17 cellular contexts compared by ENCODE assay signal in the genomic region with DNA sequence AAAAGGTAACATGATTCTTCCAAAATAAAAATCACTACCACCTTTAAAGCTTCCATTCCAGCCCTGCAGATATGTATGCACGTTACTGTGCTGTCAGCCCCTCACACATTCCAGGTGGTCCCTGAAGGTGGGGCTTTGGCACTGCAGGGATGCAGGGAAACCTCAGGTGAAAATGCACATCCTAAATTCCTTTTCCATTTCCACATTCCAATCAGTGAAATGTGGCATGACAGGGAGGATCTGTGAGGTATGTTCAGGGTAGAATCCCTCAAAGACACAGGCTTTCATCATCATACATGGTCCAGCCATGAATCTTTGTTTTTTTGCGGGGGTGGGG. TPM values are rescaled to one million over a fixed set of nuclear protein-coding genes. Genes with fewer than 3 reads are reported as not detected.
"Had no signal": no experiment of that assay in that cellular context is flagged by ENCODE, and none has a peak within 500 bp of the region (broad histone marks: within the 10 kb centered on the region; RNA-seq: fewer than 3 reads in every experiment).

No MANE protein-coding gene starts in this region.

- H3K36me3 ChIP-seq: colonic mucosa, SJSA1 had no signal

- H3K4me1 ChIP-seq: colonic mucosa, gastrocnemius medialis, sigmoid colon, SJSA1, testis, upper lobe of right lung had no signal

- H3K27ac ChIP-seq: adrenal gland, colonic mucosa, gastrocnemius medialis, sigmoid colon, SJSA1, testis, upper lobe of right lung had no signal

- H3K27me3 ChIP-seq: adrenal gland, colonic mucosa, gastrocnemius medialis, sigmoid colon, SJSA1, testis, upper lobe of right lung had no signal

- ATAC-seq: gastrocnemius medialis, left lobe of liver, upper lobe of right lung had no signal

- H3K9me3 ChIP-seq: adrenal gland, colonic mucosa, gastrocnemius medialis, sigmoid colon, SJSA1, testis, upper lobe of right lung had no signal

- H3K4me3 ChIP-seq: adrenal gland, colonic mucosa, gastrocnemius medialis, sigmoid colon, SJSA1, testis, upper lobe of right lung had no signal

- DNase-seq: activated CD4-positive, alpha-beta T cell treated with anti-CD3 and anti-CD28 coated beads, Interleukin-2, amount 50 U/mL, for 1 hour; activated gamma-delta T cell; caudate nucleus; colonic mucosa; gastrocnemius medialis; islet precursor cell; sigmoid colon; stimulated activated CD4-positive, alpha-beta T cell treated with anti-CD3 and anti-CD28 coated beads, Interleukin-2, amount 100 ng/mL, for 24 hours; stimulated activated naive CD4-positive, alpha-beta T cell treated with Interleukin-2 at 50 U/mL for 16 hours; testis; upper lobe of right lung had no signal

RNA-seq across cellular contexts. Expression of gene CCR4, which starts 45.3 kb away (rescaled TPM):
- total RNA-seq: fibroblast of lung, osteocyte, SJSA1 had no signal
- polyA plus RNA-seq: fibroblast of lung, neural cell had no signal
